ENCODE assay signal across 1 cellular context in genomic region chr18:49241852-49242251, GRCh38.
A peak's percentile ranks its signal among the peaks of the same experiment; 100 is the strongest.
TF ChIP-seq lines count a peak whose summit lies in the region.

No MANE protein-coding gene starts in this region.

TF ChIP-seq in SK-N-SH, 30 proteins besides CTCF, POLR2A, EP300 and RAD21:
- TF ChIP-seq ELF1 (IDR thresholded peaks at IDR 0.05) (no peak), FOSL2 (IDR thresholded peaks at IDR 0.05; ENCODE audit: borderline replicate concordance, low read depth) (peak; percentile 50; the same call in 1 of the 2 replicates), TCF12 (IDR thresholded peaks at IDR 0.05) (peak; percentile 52)
